18 cellular contexts compared by ENCODE assay signal in the genomic region with DNA sequence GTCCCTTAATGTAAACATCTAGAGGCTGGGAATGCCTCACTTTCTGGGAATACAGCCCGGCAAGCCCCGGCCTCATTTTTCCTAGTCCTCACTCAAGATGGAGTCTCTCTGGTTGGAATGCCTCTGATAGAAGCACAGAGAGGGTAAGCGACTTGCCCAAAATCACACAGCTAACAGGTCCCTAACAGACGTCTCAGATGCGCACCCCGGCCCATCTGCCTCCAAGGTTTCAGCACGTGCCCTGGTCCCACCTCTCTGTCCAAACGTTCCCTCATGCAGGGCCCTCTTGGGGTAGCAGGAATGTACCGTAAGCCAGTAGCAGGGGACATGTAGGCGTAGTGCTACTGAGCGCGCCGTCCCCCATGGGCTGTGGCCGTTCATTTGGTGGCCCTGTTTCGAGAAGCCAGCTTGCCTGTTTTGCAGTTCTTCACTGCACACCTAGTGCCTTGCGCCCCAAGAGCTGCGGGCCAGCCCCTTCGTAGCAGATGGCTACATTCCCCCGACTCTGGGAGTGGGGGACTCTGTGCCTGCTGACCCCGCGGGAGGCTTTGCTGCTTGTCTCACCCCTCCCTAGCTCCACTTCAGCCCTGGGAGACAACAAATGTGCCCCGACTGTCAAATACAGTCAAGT.
DNase-seq lines count a peak whose midpoint lies in the region; ATAC-seq and TF ChIP-seq lines count a peak whose summit lies in the region.
"Had no signal": no experiment of that assay in that cellular context is flagged by ENCODE, and none has a peak within 500 bp of the region (broad histone marks: within the 10 kb centered on the region; RNA-seq: fewer than 3 reads in every experiment).

No MANE protein-coding gene starts in this region.

- peak overlapping the region; percentile 92 for H3K27ac ChIP-seq in HUES48 (ENCODE audit: low read depth, low read length)
- no peak overlapping the region for H3K27ac ChIP-seq in muscle layer of colon (ENCODE audit: low read depth, low read length)
- H3K27ac ChIP-seq in suprapubic skin = peak overlapping the region; percentile 76
- no peak overlapping the region for H3K27ac ChIP-seq in gastrocnemius medialis
- H3K27ac ChIP-seq: C4-2B, pancreas, SK-N-MC, tibial artery had no signal

- H3K4me3 ChIP-seq in HUES48 (ENCODE audit: low read depth, low read length) = peak overlapping the region; percentile 23; the same call in 1 of the 2 replicates
- H3K4me3 ChIP-seq in astrocyte of the cerebellum (ENCODE audit: low read depth, low read length) = peak overlapping the region; percentile 4
- H3K4me3 ChIP-seq in muscle layer of colon (ENCODE audit: low read depth in 1 of 2, low read length in 2 of 2) = peak overlapping the region; percentile 30 to 36
- peak overlapping the region; percentile 13 for H3K4me3 ChIP-seq in suprapubic skin
- H3K4me3 ChIP-seq in gastrocnemius medialis = no peak overlapping the region
- H3K4me3 ChIP-seq: pancreas, SK-N-MC, tibial artery had no signal

- no peak for DNase-seq in astrocyte of the cerebellum (ENCODE audit: low read depth)
- no peak for DNase-seq in suprapubic skin (ENCODE audit: low spot score in 2 of 2)
- no peak for DNase-seq in NCI-H1694 (lab: John Stamatoyannopoulos, UW)
- no peak for DNase-seq in gastrocnemius medialis
- DNase-seq: activated CD4-positive, alpha-beta T cell treated with anti-CD3 and anti-CD28 coated beads for 1 hour; activated effector memory CD4-positive, alpha-beta T cell treated with anti-CD3 and anti-CD28 coated beads, Interleukin-2, amount 50 U/mL, for 16 hours; cerebellar nuclear complex; DMS153; effector CD8-positive, alpha-beta T cell; T-helper 9 cell; tibial artery had no signal

- no peak for TF ChIP-seq EP300 in suprapubic skin (IDR thresholded peaks at IDR 0.05)

- H3K9me3 ChIP-seq in HUES48 (ENCODE audit: control insufficient read depth, insufficient read depth, low read length) = no peaks in the 10 kb centered on the region
- H3K9me3 ChIP-seq in muscle layer of colon (ENCODE audit: low read length) = no peaks in the 10 kb centered on the region
- H3K9me3 ChIP-seq in suprapubic skin = no peaks in the 10 kb centered on the region
- H3K9me3 ChIP-seq in gastrocnemius medialis = no peaks in the 10 kb centered on the region
- H3K9me3 ChIP-seq: pancreas, tibial artery had no signal

- TF ChIP-seq CTCF in astrocyte of the cerebellum (IDR thresholded peaks at IDR 0.05; ENCODE audit: low read depth, low read length, missing control alignments) (no peak), suprapubic skin (IDR thresholded peaks at IDR 0.05) (no peak), gastrocnemius medialis (IDR thresholded peaks at IDR 0.05 in 4 of 5, conservative IDR thresholded peaks at IDR 0.05 in 1 of 5) (no peak)

- no peak for ATAC-seq in gastrocnemius medialis
- ATAC-seq in HG03108 (IDR thresholded peaks at IDR 0.05; ENCODE audit: unreplicated experiment) = no peak
- ATAC-seq: Panc1 had no signal

- in situ Hi-C loops in astrocyte of the cerebellum (cut with HindIII; ENCODE audit: low sequenced_read_pairs) (no loop called here), gastrocnemius medialis (cut with MboI; ENCODE audit: low sequenced_read_pairs in 4 of 4) (no loop called here)

- no peaks in the 10 kb centered on the region for H3K36me3 ChIP-seq in HUES48 (ENCODE audit: control insufficient read depth, insufficient read depth, low read length)
- no peaks in the 10 kb centered on the region for H3K36me3 ChIP-seq in muscle layer of colon (ENCODE audit: insufficient read depth, low read length)
- H3K36me3 ChIP-seq in suprapubic skin = no peaks in the 10 kb centered on the region
- H3K36me3 ChIP-seq in gastrocnemius medialis = no peaks in the 10 kb centered on the region
- H3K36me3 ChIP-seq: pancreas had no signal

- H3K27me3 ChIP-seq in HUES48 (ENCODE audit: control insufficient read depth, insufficient read depth, low read length) (peaks cover 19% of the 10 kb centered on the region), muscle layer of colon (ENCODE audit: control insufficient read depth in 1 of 2, insufficient read depth in 2 of 2, low read length in 2 of 2) (peaks cover 0 to 30% of the 10 kb centered on the region in 2 donors), suprapubic skin (peaks cover 25% of the 10 kb centered on the region), gastrocnemius medialis (peaks cover 10 to 43% (median 36%) of the 10 kb centered on the region in 3 donors)
- H3K27me3 ChIP-seq: pancreas, tibial artery had no signal

- no peak overlapping the region for H3K9ac ChIP-seq in HUES48 (ENCODE audit: low read depth, low read length)
- H3K9ac ChIP-seq in muscle layer of colon (ENCODE audit: low read length) = no peak overlapping the region

- H3K4me1 ChIP-seq in HUES48 (ENCODE audit: control insufficient read depth, insufficient read depth, low read length) (peaks cover 31% of the 10 kb centered on the region), muscle layer of colon (ENCODE audit: insufficient read depth, low read length) (no peaks in the 10 kb centered on the region), suprapubic skin (peaks cover 23% of the 10 kb centered on the region), gastrocnemius medialis (peaks cover 0 to 9% of the 10 kb centered on the region in 2 donors)
- H3K4me1 ChIP-seq: pancreas had no signal

- 66% methylated on average over 22 of the region's 22 CpGs for WGBS in suprapubic skin

- intact Hi-C loops in gastrocnemius medialis (cut with DNase I; ENCODE audit: low total_unique reads) = no loop called here

- TF ChIP-seq POLR2A in suprapubic skin (IDR thresholded peaks at IDR 0.05) (no peak), gastrocnemius medialis (IDR thresholded peaks at IDR 0.05) (no peak)

Comparison
In these comparisons a context has a peak if more than half of its experiments do, and no peak if none do; other contexts are left out.
1. H3K27ac ChIP-seq: peak in HUES48 (single experiment) and suprapubic skin (single experiment); none in muscle layer of colon (single experiment) and gastrocnemius medialis (0 of 4).
2. H3K4me3 ChIP-seq: peak in HUES48 (single experiment), astrocyte of the cerebellum (single experiment), muscle layer of colon (2 of 2) and suprapubic skin (single experiment); none in gastrocnemius medialis (0 of 4).